In genomic region chr3:10272977-10273376, GRCh38 we compare ENCODE assay signal across 19 cellular contexts. TPM values are rescaled to one million over a fixed set of nuclear protein-coding genes. Genes with fewer than 3 reads are reported as not detected.
DNase-seq lines count a peak whose midpoint lies in the region; ATAC-seq and TF ChIP-seq lines count a peak whose summit lies in the region.
"Had no signal": no experiment of that assay in that cellular context is flagged by ENCODE, and none has a peak within 500 bp of the region (broad histone marks: within the 10 kb centered on the region; RNA-seq: fewer than 3 reads in every experiment).

No MANE protein-coding gene starts in this region.

- no peak overlapping the region for H3K27ac ChIP-seq in GM23338 (ENCODE audit: low read depth)
- no peak overlapping the region for H3K27ac ChIP-seq in effector memory CD4-positive, alpha-beta T cell (ENCODE audit: insufficient read depth, low read length, poor library complexity, severe bottlenecking)
- H3K27ac ChIP-seq: ovary had no signal

- no peak for TF ChIP-seq CTCF in GM23338 (conservative IDR thresholded peaks at IDR 0.05; ENCODE audit: low read depth in 2 of 2)

- no peaks in the 10 kb centered on the region for H3F3A ChIP-seq in GM23338 (replicated peaks; ENCODE audit: low read depth)

- no peaks in the 10 kb centered on the region for H3K9me2 ChIP-seq in GM23338 (ENCODE audit: insufficient read depth)

- no peaks in the 10 kb centered on the region for H3K9me3 Mint-ChIP-seq in activated T-cell treated with anti-CD3 and anti-CD28 coated beads, Interleukin-2, amount 50 U/mL, for 4 hours
- no peaks in the 10 kb centered on the region for H3K9me3 Mint-ChIP-seq in GM23338
- no peaks in the 10 kb centered on the region for H3K9me3 Mint-ChIP-seq in central memory CD8-positive, alpha-beta T cell
- H3K9me3 Mint-ChIP-seq: stimulated activated naive B cell treated with anti-CD40 and anti-IgM and Interleukin-4, amounts not matched to agents 10 μg/mL and 1 μg/mL and 100 μg/mL, for 72 hours had no signal

- no peak for ATAC-seq in activated T-cell treated with anti-CD3 and anti-CD28 coated beads, Interleukin-2, amount 50 U/mL, for 4 hours
- no peak for ATAC-seq in GM23338
- ATAC-seq in central memory CD8-positive, alpha-beta T cell (replicated peaks; ENCODE audit: extremely low read depth, poor library complexity, severe bottlenecking): no peak
- ATAC-seq in sciatic nerve: no peak
- no peak for ATAC-seq in HG02763 (IDR thresholded peaks at IDR 0.05; ENCODE audit: unreplicated experiment)
- ATAC-seq: stimulated activated naive B cell treated with anti-CD40 and anti-IgM and Interleukin-4, amounts not matched to agents 10 μg/mL and 1 μg/mL and 100 μg/mL, for 72 hours had no signal

- DNase-seq in activated T-cell treated with anti-CD3 and anti-CD28 coated beads, Interleukin-2, amount 50 U/mL, for 4 hours: no peak
- no peak for DNase-seq in activated T-cell treated with anti-CD3 and anti-CD28 coated beads, Interleukin-2, amount 50 U/mL, for 48 hours
- DNase-seq in GM23338 (ENCODE audit: low spot score): no peak
- no peak for DNase-seq in central memory CD8-positive, alpha-beta T cell (ENCODE audit: low spot score in 2 of 2)
- DNase-seq in sciatic nerve (ENCODE audit: low spot score): peak; percentile 9
- no peak for DNase-seq in NCI-H1092 treated with DMSO at 0.1 percent for 48 hours (lab: John Stamatoyannopoulos, UW)
- DNase-seq in effector memory CD4-positive, alpha-beta T cell: no peak
- DNase-seq: activated CD4-positive, alpha-beta T cell treated with anti-CD3 and anti-CD28 coated beads for 1 hour; DMS 273 treated with DMSO at 0.1 percent for 48 hours; MV-4-11; NCI-H2107; NCI-H82; small intestine; stimulated activated naive B cell treated with anti-CD40 and anti-IgM and Interleukin-4, amounts not matched to agents 10 μg/mL and 1 μg/mL and 100 μg/mL, for 72 hours had no signal

- no peaks in the 10 kb centered on the region for H3K9me3 ChIP-seq in effector memory CD4-positive, alpha-beta T cell (ENCODE audit: control insufficient read depth, low read length)
- H3K9me3 ChIP-seq: ovary had no signal

- intact Hi-C loops in sciatic nerve (cut with DNase I): no loop called here

- H3K27me3 Mint-ChIP-seq in activated T-cell treated with anti-CD3 and anti-CD28 coated beads, Interleukin-2, amount 50 U/mL, for 4 hours (ENCODE audit: low read depth): no peaks in the 10 kb centered on the region
- no peaks in the 10 kb centered on the region for H3K27me3 Mint-ChIP-seq in GM23338 (ENCODE audit: insufficient read depth, low read depth, poor library complexity)
- H3K27me3 Mint-ChIP-seq in central memory CD8-positive, alpha-beta T cell: no peaks in the 10 kb centered on the region
- H3K27me3 Mint-ChIP-seq: stimulated activated naive B cell treated with anti-CD40 and anti-IgM and Interleukin-4, amounts not matched to agents 10 μg/mL and 1 μg/mL and 100 μg/mL, for 72 hours had no signal

- no peak overlapping the region for H3K4me3 ChIP-seq in GM23338
- no peak overlapping the region for H3K4me3 ChIP-seq in effector memory CD4-positive, alpha-beta T cell (ENCODE audit: insufficient read depth, low read depth, low read length, poor library complexity, severe bottlenecking)
- H3K4me3 ChIP-seq: ovary had no signal

- no peak overlapping the region for H3K4me2 ChIP-seq in GM23338

- H3K79me2 ChIP-seq in GM23338 (replicated peaks; ENCODE audit: insufficient read depth): peaks cover 56% of the 10 kb centered on the region

- H3K4me1 Mint-ChIP-seq in activated T-cell treated with anti-CD3 and anti-CD28 coated beads, Interleukin-2, amount 50 U/mL, for 4 hours (ENCODE audit: low read depth): peaks cover 50% of the 10 kb centered on the region
- H3K4me1 Mint-ChIP-seq in GM23338: no peaks in the 10 kb centered on the region; the same call in 2 of the 3 replicates
- peaks cover 47% of the 10 kb centered on the region for H3K4me1 Mint-ChIP-seq in central memory CD8-positive, alpha-beta T cell

- H3K27me3 ChIP-seq in GM23338 (ENCODE audit: insufficient read depth): no peaks in the 10 kb centered on the region
- H3K27me3 ChIP-seq in effector memory CD4-positive, alpha-beta T cell (replicated peaks; ENCODE audit: control insufficient read depth, insufficient read depth, low read length, poor library complexity, severe bottlenecking): no peaks in the 10 kb centered on the region
- H3K27me3 ChIP-seq: ovary had no signal

- H3K36me3 Mint-ChIP-seq in activated T-cell treated with anti-CD3 and anti-CD28 coated beads, Interleukin-2, amount 50 U/mL, for 4 hours (ENCODE audit: insufficient read depth): peaks cover 44% of the 10 kb centered on the region
- peaks cover 41% of the 10 kb centered on the region for H3K36me3 Mint-ChIP-seq in GM23338 (ENCODE audit: low read depth)
- H3K36me3 Mint-ChIP-seq in central memory CD8-positive, alpha-beta T cell (ENCODE audit: insufficient read depth): peaks cover 58% of the 10 kb centered on the region

- peaks cover 18% of the 10 kb centered on the region; the same call in 1 of the 2 replicates for H3K36me3 ChIP-seq in GM23338 (ENCODE audit: insufficient read depth)
- H3K36me3 ChIP-seq in effector memory CD4-positive, alpha-beta T cell (ENCODE audit: control insufficient read depth, insufficient read depth, low read length): peaks cover 67% of the 10 kb centered on the region
- H3K36me3 ChIP-seq: ovary had no signal

- peak overlapping the region; percentile 59; the same call in 1 of the 2 replicates for H3K27ac Mint-ChIP-seq in GM23338
- peak overlapping the region; percentile 76 for H3K27ac Mint-ChIP-seq in central memory CD8-positive, alpha-beta T cell (ENCODE audit: low read depth)
- H3K27ac Mint-ChIP-seq: stimulated activated naive B cell treated with anti-CD40 and anti-IgM and Interleukin-4, amounts not matched to agents 10 μg/mL and 1 μg/mL and 100 μg/mL, for 72 hours had no signal

- H3K4me3 Mint-ChIP-seq in activated T-cell treated with anti-CD3 and anti-CD28 coated beads, Interleukin-2, amount 50 U/mL, for 4 hours: peak overlapping the region; percentile 46
- H3K4me3 Mint-ChIP-seq in GM23338: no peak overlapping the region
- H3K4me3 Mint-ChIP-seq in central memory CD8-positive, alpha-beta T cell: peak overlapping the region; percentile 27

- H4K20me1 ChIP-seq in GM23338 (replicated peaks; ENCODE audit: insufficient read depth): peaks cover 13% of the 10 kb centered on the region; the same call in 1 of the 2 replicates

- no peaks in the 10 kb centered on the region for H3K4me1 ChIP-seq in GM23338 (ENCODE audit: insufficient read depth)
- peaks cover 16% of the 10 kb centered on the region for H3K4me1 ChIP-seq in effector memory CD4-positive, alpha-beta T cell (ENCODE audit: control insufficient read depth, insufficient read depth, low read length, poor library complexity, severe bottlenecking)

- no peak overlapping the region for H2AFZ ChIP-seq in GM23338

TF ChIP-seq in GM23338, 12 proteins besides CTCF, POLR2A, EP300 and RAD21:
- TF ChIP-seq ETS1 (IDR thresholded peaks at IDR 0.05) (no peak), NANOG (IDR thresholded peaks at IDR 0.05; ENCODE audit: borderline replicate concordance) (no peak), EZH2 (IDR thresholded peaks at IDR 0.05; ENCODE audit: low read depth, unreplicated experiment) (no peak), CREB1 (CRISPR knock-in tag; IDR thresholded peaks at IDR 0.05; ENCODE audit: low read depth) (no peak)

RNA-seq across cellular contexts. Expression of gene GHRL, which starts 19.8 kb away (rescaled TPM):
- total RNA-seq in activated T-cell treated with anti-CD3 and anti-CD28 coated beads, Interleukin-2, amount 50 U/mL, for 4 hours: under 1 TPM; 0.45 to 0.96 (median 0.63) TPM
- not detected in 2 replicates for total RNA-seq in GM23338 (2014; rRNA removed; shearing (Covaris generic))
- 0.52 and 0.78 TPM in 2 replicates for polyA plus RNA-seq in GM23338 (2016; fragmentation: Nextera tagmentation; extraction: Ambion mirVana)
- 2.1 TPM for total RNA-seq in sciatic nerve
- total RNA-seq: kidney epithelial cell, RPMI7951, urinary bladder had no signal

RNA-seq across cellular contexts. Expression of gene TATDN2, which starts 24.7 kb away (rescaled TPM):
- total RNA-seq in activated T-cell treated with anti-CD3 and anti-CD28 coated beads, Interleukin-2, amount 50 U/mL, for 4 hours: 10 to 100 TPM; 66.5 to 70.2 (median 66.5) TPM
- 19.1 and 21.8 TPM in 2 replicates for total RNA-seq in GM23338 (2014; rRNA removed; shearing (Covaris generic))
- polyA plus RNA-seq in GM23338 (2016; fragmentation: Nextera tagmentation; extraction: Ambion mirVana): 4.8 and 6.1 TPM in 2 replicates
- 31.7 TPM for total RNA-seq in sciatic nerve

RNA-seq across cellular contexts. Expression of gene SEC13, which starts 47.9 kb away (rescaled TPM):
- 100 to 1,000 TPM; 143 to 154 (median 153) TPM for total RNA-seq in activated T-cell treated with anti-CD3 and anti-CD28 coated beads, Interleukin-2, amount 50 U/mL, for 4 hours
- 108 and 132 TPM in 2 replicates for total RNA-seq in GM23338 (2014; rRNA removed; shearing (Covaris generic))
- 106 and 109 TPM in 2 replicates for polyA plus RNA-seq in GM23338 (2016; fragmentation: Nextera tagmentation; extraction: Ambion mirVana)
- total RNA-seq in sciatic nerve: 65.4 TPM
